ENCODE assay signal across 18 cellular contexts in the genomic region with DNA sequence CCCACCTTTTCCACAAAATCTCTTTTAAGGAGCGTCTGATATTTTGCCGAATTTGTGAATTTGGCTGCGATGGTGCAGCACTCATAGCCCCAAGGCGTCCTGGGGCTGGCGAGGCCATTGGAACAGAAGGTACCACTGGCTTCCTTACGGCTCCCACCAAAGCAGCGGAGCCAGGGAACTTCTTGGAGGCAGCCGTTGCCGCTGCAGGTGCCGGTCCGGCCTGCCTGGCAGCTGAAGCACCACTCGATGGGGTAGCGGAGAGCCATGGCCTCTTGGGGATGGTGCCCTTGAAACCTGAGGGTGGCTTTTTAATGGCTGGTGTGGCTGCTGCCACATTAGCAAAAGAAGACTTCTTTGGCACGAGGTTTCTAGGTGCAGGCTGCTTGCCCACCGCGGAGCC. TPM values are rescaled to one million over a fixed set of nuclear protein-coding genes. Genes with fewer than 3 reads are reported as not detected.
DNase-seq lines count a peak whose midpoint lies in the region; ATAC-seq and TF ChIP-seq lines count a peak whose summit lies in the region.
"Had no signal": no experiment of that assay in that cellular context is flagged by ENCODE, and none has a peak within 500 bp of the region (broad histone marks: within the 10 kb centered on the region; RNA-seq: fewer than 3 reads in every experiment).

No MANE protein-coding gene starts in this region.

- intact Hi-C loops in cardiac septum (cut with DNase I), result no loop called here
- intact Hi-C loops in left ventricle myocardium superior (cut with micrococcal nuclease), result no loop called here
- intact Hi-C loops in CD4-positive, alpha-beta memory T cell (cut with micrococcal nuclease), result no loop called here

- H3K27me3 ChIP-seq in stomach smooth muscle (ENCODE audit: control insufficient read depth in 1 of 2, insufficient read depth in 2 of 2, low read length in 2 of 2), result no peaks in the 10 kb centered on the region
- no peaks in the 10 kb centered on the region for H3K27me3 ChIP-seq in brain microvascular endothelial cell (replicated peaks)
- no peaks in the 10 kb centered on the region for H3K27me3 ChIP-seq in CD4-positive, alpha-beta memory T cell (ENCODE audit: insufficient read depth, low read length)

- CTCF ChIA-PET in CD4-positive, alpha-beta memory T cell (lab: Charles Lee; ENCODE audit: partially characterized antibody), result no interaction called here

- no peaks in the 10 kb centered on the region for H3K9me3 Mint-ChIP-seq in central memory CD8-positive, alpha-beta T cell
- no peaks in the 10 kb centered on the region for H3K9me3 Mint-ChIP-seq in CD4-positive, alpha-beta memory T cell
- H3K9me3 Mint-ChIP-seq: IgD-negative memory B cell; T-helper 1 cell treated with Interleukin-12 subunit alpha and Interleukin-12 subunit beta and Interleukin-4 antibody, amounts not matched to agents 30 μg/mL and 1 μg/mL, for 36 hours had no signal

- peaks cover 28% of the 10 kb centered on the region for H3K4me1 ChIP-seq in stomach smooth muscle (ENCODE audit: control insufficient read depth, insufficient read depth, low read length)
- H3K4me1 ChIP-seq in CD4-positive, alpha-beta memory T cell (ENCODE audit: insufficient read depth, low read length), result peaks cover 39% of the 10 kb centered on the region

- peak overlapping the region; percentile 71 for H3K27ac Mint-ChIP-seq in central memory CD8-positive, alpha-beta T cell (ENCODE audit: low read depth)
- peak overlapping the region in 1 of 7 donors; percentile 61 for H3K27ac Mint-ChIP-seq in CD4-positive, alpha-beta memory T cell
- H3K27ac Mint-ChIP-seq: IgD-negative memory B cell; T-helper 1 cell treated with Interleukin-12 subunit alpha and Interleukin-12 subunit beta and Interleukin-4 antibody, amounts not matched to agents 30 μg/mL and 1 μg/mL, for 36 hours had no signal

- peak; percentile 36 for DNase-seq in cardiac septum (ENCODE audit: low spot score)
- no peak for DNase-seq in left ventricle myocardium superior
- peak; percentile 31 for DNase-seq in NCI-H2107 (lab: John Stamatoyannopoulos, UW)
- DNase-seq in central memory CD8-positive, alpha-beta T cell (ENCODE audit: low spot score in 2 of 2), result no peak
- no peak for DNase-seq in brain microvascular endothelial cell
- no peak for DNase-seq in CD4-positive, alpha-beta memory T cell
- DNase-seq in activated CD4-positive, alpha-beta T cell treated with anti-CD3 and anti-CD28 coated beads for 48 hours, result no peak
- DNase-seq: DMS 273 treated with DMSO at 0.1 percent for 48 hours, EL, NCI-H1417 treated with DMSO at 0.1 percent for 48 hours, NCI-H2171 treated with DMSO at 0.1 percent for 48 hours, NCI-H524 had no signal

- POLR2A ChIA-PET in CD4-positive, alpha-beta memory T cell (lab: Charles Lee; ENCODE audit: partially characterized antibody), result no interaction called here

- no peak for ATAC-seq in left ventricle myocardium superior
- no peak for ATAC-seq in central memory CD8-positive, alpha-beta T cell (replicated peaks; ENCODE audit: extremely low read depth, poor library complexity, severe bottlenecking)

- no peaks in the 10 kb centered on the region for H3K27me3 Mint-ChIP-seq in central memory CD8-positive, alpha-beta T cell
- no peaks in the 10 kb centered on the region for H3K27me3 Mint-ChIP-seq in CD4-positive, alpha-beta memory T cell
- H3K27me3 Mint-ChIP-seq: IgD-negative memory B cell had no signal

- H3K4me3 ChIP-seq in stomach smooth muscle (ENCODE audit: low read length in 2 of 2), result no peak overlapping the region
- H3K4me3 ChIP-seq in brain microvascular endothelial cell (ENCODE audit: low read depth, low read length), result no peak overlapping the region
- no peak overlapping the region for H3K4me3 ChIP-seq in CD4-positive, alpha-beta memory T cell (ENCODE audit: low read length in 2 of 2)

- H3K36me3 ChIP-seq in stomach smooth muscle (ENCODE audit: control insufficient read depth in 2 of 2, insufficient read depth in 2 of 2, low read length in 2 of 2) (peaks cover 41% of the 10 kb centered on the region in 2 donors), brain microvascular endothelial cell (replicated peaks) (peaks cover 54% of the 10 kb centered on the region)
- H3K36me3 ChIP-seq in CD4-positive, alpha-beta memory T cell (ENCODE audit: insufficient read depth, low read length), result peaks cover 47% of the 10 kb centered on the region

- in situ Hi-C loops in brain microvascular endothelial cell (cut with HindIII; ENCODE audit: low pct_ligation_motif_present, low sequenced_read_pairs), result no loop called here

- no peak overlapping the region for H3K4me3 Mint-ChIP-seq in central memory CD8-positive, alpha-beta T cell
- H3K4me3 Mint-ChIP-seq in CD4-positive, alpha-beta memory T cell, result no peak overlapping the region
- H3K4me3 Mint-ChIP-seq: IgD-negative memory B cell; T-helper 1 cell treated with Interleukin-12 subunit alpha and Interleukin-12 subunit beta and Interleukin-4 antibody, amounts not matched to agents 30 μg/mL and 1 μg/mL, for 36 hours had no signal

- no peaks in the 10 kb centered on the region for H3K9me3 ChIP-seq in stomach smooth muscle (ENCODE audit: control insufficient read depth in 2 of 2, low read length in 2 of 2)
- no peaks in the 10 kb centered on the region for H3K9me3 ChIP-seq in CD4-positive, alpha-beta memory T cell (ENCODE audit: control insufficient read depth in 1 of 2, low read length in 2 of 2)

- no peak overlapping the region for H3K9ac ChIP-seq in stomach smooth muscle (ENCODE audit: low read length in 2 of 2)

- TF ChIP-seq CTCF in brain microvascular endothelial cell (IDR thresholded peaks at IDR 0.05; ENCODE audit: low read depth, low read length, missing control alignments), result no peak

- H3K27ac ChIP-seq in stomach smooth muscle (ENCODE audit: low read length) (peak overlapping the region; percentile 92), brain microvascular endothelial cell (no peak overlapping the region)
- no peak overlapping the region for H3K27ac ChIP-seq in CD4-positive, alpha-beta memory T cell (ENCODE audit: low read depth, low read length)
- H3K27ac ChIP-seq: C4-2B had no signal

- peaks cover 35% of the 10 kb centered on the region for H3K4me1 Mint-ChIP-seq in central memory CD8-positive, alpha-beta T cell
- H3K4me1 Mint-ChIP-seq in CD4-positive, alpha-beta memory T cell, result peaks cover 22 to 49% (median 35%) of the 10 kb centered on the region in 4 donors

- peaks cover 61% of the 10 kb centered on the region for H3K36me3 Mint-ChIP-seq in central memory CD8-positive, alpha-beta T cell (ENCODE audit: insufficient read depth)
- peaks cover 44 to 60% of the 10 kb centered on the region in 2 donors for H3K36me3 Mint-ChIP-seq in CD4-positive, alpha-beta memory T cell

RNA-seq across cellular contexts. Expression of a gene that starts 29.8 kb away (rescaled TPM):
- total RNA-seq in cardiac septum (38.9 TPM), left ventricle myocardium superior (38.3 TPM)
- total RNA-seq in CD4-positive, alpha-beta memory T cell, result 100 to 1,000 TPM; 127 to 129 TPM
- polyA plus RNA-seq in CD4-positive, alpha-beta memory T cell, result 10 to 100 TPM; 24.7 to 39.7 TPM

RNA-seq across cellular contexts. Expression of a gene that starts 34.9 kb away (rescaled TPM):
- total RNA-seq in cardiac septum, result 7.8 TPM
- total RNA-seq in left ventricle myocardium superior, result 6.1 TPM
- 10 to 100 TPM in 1 of 2 experiments, 1 to 10 TPM in 1; 9.9 to 10.3 TPM for total RNA-seq in CD4-positive, alpha-beta memory T cell
- 1 to 10 TPM in 1 of 2 donors, under 1 TPM in 1; 0.52 to 2.5 TPM for polyA plus RNA-seq in CD4-positive, alpha-beta memory T cell

RNA-seq across cellular contexts. Expression of a gene that starts 41.4 kb away (rescaled TPM):
- 16.4 TPM for total RNA-seq in cardiac septum
- 16.1 TPM for total RNA-seq in left ventricle myocardium superior
- 10 to 100 TPM; 44.4 to 47.8 TPM for total RNA-seq in CD4-positive, alpha-beta memory T cell
- polyA plus RNA-seq in CD4-positive, alpha-beta memory T cell, result 10 to 100 TPM; 11.2 to 19.1 TPM

RNA-seq across cellular contexts. Expression of a gene that starts 56.0 kb away (rescaled TPM):
- total RNA-seq in cardiac septum, result 1.7 TPM
- 1.5 TPM for total RNA-seq in left ventricle myocardium superior
- total RNA-seq in CD4-positive, alpha-beta memory T cell, result 1 to 10 TPM; 2.1 to 2.4 TPM
- polyA plus RNA-seq in CD4-positive, alpha-beta memory T cell, result under 1 TPM in 1 of 2 donors, not detected in 1; 0.13 TPM
- total RNA-seq: H4, LHCN-M2 had no signal

Comparison
In these comparisons a context has a peak if more than half of its experiments do, and no peak if none do; other contexts are left out.
1. DNase-seq: peak in cardiac septum (single experiment) and NCI-H2107 (single experiment); none in left ventricle myocardium superior (single experiment), central memory CD8-positive, alpha-beta T cell (0 of 2), brain microvascular endothelial cell (single experiment), CD4-positive, alpha-beta memory T cell (0 of 5) and activated CD4-positive, alpha-beta T cell treated with anti-CD3 and anti-CD28 coated beads for 48 hours (single experiment).